In the genomic region with DNA sequence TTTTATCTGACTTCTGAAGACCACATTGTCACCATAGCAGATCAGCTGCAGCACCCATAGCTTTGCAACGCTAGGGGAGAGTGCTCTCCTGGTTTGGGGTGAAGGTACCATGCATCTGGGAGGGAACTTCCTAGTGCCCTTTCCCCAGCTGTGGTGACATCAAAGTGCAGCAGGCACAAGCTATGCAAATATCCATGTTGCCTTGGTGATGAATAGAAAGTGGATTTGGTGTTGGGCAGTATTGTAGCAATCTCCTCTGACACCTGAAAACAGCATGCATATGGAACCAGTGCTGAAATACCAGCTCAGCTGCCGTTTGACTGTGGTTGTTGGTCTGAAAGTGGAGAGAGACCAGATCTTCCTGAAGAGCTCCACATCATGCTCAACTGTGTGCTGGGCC, we compare ENCODE assay signal across 9 cellular contexts. TPM values are rescaled to one million over a fixed set of nuclear protein-coding genes. Genes with fewer than 3 reads are reported as not detected.
DNase-seq lines count a peak whose midpoint lies in the region; ATAC-seq, FAIRE-seq and TF ChIP-seq lines count a peak whose summit lies in the region.
"Had no signal": no experiment of that assay in that cellular context is flagged by ENCODE, and none has a peak within 500 bp of the region (broad histone marks: within the 10 kb centered on the region; RNA-seq: fewer than 3 reads in every experiment).

No MANE protein-coding gene starts in this region.

- CTCF ChIA-PET in GM10248 (lab: Yijun Ruan, JAX) = interaction anchor here (0.8 to 2.5 kb wide), 5 partner anchors 10 to 26 kb away, joined by 3 to 8 read pairs (median 5); no protein-coding TSS in a partner anchor

- peaks cover 4% of the 10 kb centered on the region for H3K36me3 ChIP-seq in bronchial epithelial cell (ENCODE audit: control insufficient read depth, insufficient read depth, low read length)

- no peak overlapping the region for H3K27ac ChIP-seq in foreskin keratinocyte

- H3K4me3 ChIP-seq in bronchial epithelial cell (ENCODE audit: low read depth, low read length) = no peak overlapping the region

- H3K4me1 ChIP-seq in foreskin keratinocyte = peaks cover 19% of the 10 kb centered on the region

- TF ChIP-seq CTCF in bronchial epithelial cell (IDR thresholded peaks at IDR 0.05; ENCODE audit: insufficient read depth, low read length, severe bottlenecking) = no peak
- TF ChIP-seq CTCF in GM10248 (IDR thresholded peaks at IDR 0.05; ENCODE audit: control extremely low read depth, extremely low read depth, low read depth, missing control alignments) = no peak
- no peak for TF ChIP-seq CTCF in foreskin keratinocyte (conservative IDR thresholded peaks at IDR 0.05)

- ATAC-seq in GM18511 (IDR thresholded peaks at IDR 0.05; ENCODE audit: unreplicated experiment) (peak; percentile 52), GM21423 (IDR thresholded peaks at IDR 0.05; ENCODE audit: unreplicated experiment) (peak; percentile 41), HG03342 (IDR thresholded peaks at IDR 0.05; ENCODE audit: unreplicated experiment) (peak; percentile 72), foreskin keratinocyte (no peak)

- no peaks in the 10 kb centered on the region for H3K27me3 ChIP-seq in bronchial epithelial cell (ENCODE audit: control insufficient read depth, insufficient read depth, low read length)
- H3K27me3 ChIP-seq in foreskin keratinocyte = no peaks in the 10 kb centered on the region

- DNase-seq in bronchial epithelial cell (ENCODE audit: low read depth) = no peak
- no peak for DNase-seq in GM10248 (ENCODE audit: extremely low spot score)
- no peak for DNase-seq in cerebellum (ENCODE audit: low spot score)
- no peak for DNase-seq in stimulated activated CD4-positive, alpha-beta T cell treated with anti-CD3 and anti-CD28 coated beads, Interleukin-4, amount 100 ng/mL, for 24 hours
- no peak for DNase-seq in foreskin keratinocyte

- peak; percentile 32 for FAIRE-seq in bronchial epithelial cell (lab: Jason Lieb, UNC)
- FAIRE-seq: RCC 7860 had no signal

- POLR2A ChIA-PET in GM10248 (lab: Yijun Ruan, JAX) = no interaction called here

RNA-seq across cellular contexts. Expression of gene BCL2L11, which starts 37.1 kb away (rescaled TPM):
- total RNA-seq in bronchial epithelial cell (3.7 TPM in 2 replicates), cerebellum (14.9 TPM), foreskin keratinocyte (2.7 and 2.9 TPM in 2 replicates)
- polyA plus RNA-seq in foreskin keratinocyte = 1.2 and 1.5 TPM in 2 replicates
